Comparison of ENCODE assay signal across 10 cellular contexts in the genomic region with DNA sequence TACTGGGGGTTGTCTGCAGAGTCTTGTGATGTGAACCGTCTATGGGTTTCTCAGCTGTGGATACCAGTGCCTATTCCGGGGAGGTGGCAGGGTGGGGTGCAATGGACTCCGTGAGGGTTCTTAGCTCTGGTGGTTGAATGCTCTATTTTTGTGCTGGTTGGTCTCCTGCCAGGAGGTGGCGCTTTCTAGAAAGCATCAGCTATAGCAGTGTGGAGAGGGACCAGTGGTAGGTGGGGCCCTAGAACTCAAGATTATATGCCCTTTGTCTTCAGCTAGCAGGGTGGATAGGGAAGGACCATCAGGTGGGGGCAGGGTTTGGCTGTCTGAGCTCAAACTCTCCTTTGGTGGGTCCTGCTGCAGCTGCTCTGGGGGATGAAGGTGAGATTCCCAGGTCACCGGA.
DNase-seq lines count a peak whose midpoint lies in the region; ATAC-seq and TF ChIP-seq lines count a peak whose summit lies in the region.
"Had no signal": no experiment of that assay in that cellular context is flagged by ENCODE, and none has a peak within 500 bp of the region (broad histone marks: within the 10 kb centered on the region; RNA-seq: fewer than 3 reads in every experiment).

No MANE protein-coding gene starts in this region.

- H3K4me3 Mint-ChIP-seq in activated CD4-positive, alpha-beta T cell treated with anti-CD3 and anti-CD28 coated beads for 36 hours, result no peak overlapping the region
- no peak overlapping the region for H3K4me3 Mint-ChIP-seq in neural progenitor cell
- H3K4me3 Mint-ChIP-seq: CD4-positive, CD25-positive, alpha-beta regulatory T cell had no signal

- peaks cover 2% of the 10 kb centered on the region for H3K27me3 Mint-ChIP-seq in activated CD4-positive, alpha-beta T cell treated with anti-CD3 and anti-CD28 coated beads for 36 hours
- H3K27me3 Mint-ChIP-seq in neural progenitor cell (ENCODE audit: insufficient read depth, low read depth), result no peaks in the 10 kb centered on the region
- H3K27me3 Mint-ChIP-seq: CD4-positive, CD25-positive, alpha-beta regulatory T cell had no signal

- no peak overlapping the region for H3K9ac ChIP-seq in neural progenitor cell

- POLR2A ChIA-PET in activated CD4-positive, alpha-beta T cell treated with anti-CD3 and anti-CD28 coated beads for 36 hours (lab: Charles Lee), result no interaction called here

- peak overlapping the region; percentile 95 for H2AFZ ChIP-seq in neural progenitor cell (replicated peaks)

- H3K9me3 ChIP-seq in WERI-Rb-1 (ENCODE audit: severe bottlenecking), result no peaks in the 10 kb centered on the region
- no peaks in the 10 kb centered on the region for H3K9me3 ChIP-seq in neural progenitor cell (ENCODE audit: low read depth)
- H3K9me3 ChIP-seq: tibial artery had no signal

- DNase-seq in activated CD4-positive, alpha-beta T cell treated with anti-CD3 and anti-CD28 coated beads for 36 hours, result peak; percentile 17
- no peak for DNase-seq in activated CD4-positive, alpha-beta T cell treated with anti-CD3 and anti-CD28 coated beads for 4 hours
- peak; percentile 38 for DNase-seq in HT1080 (ENCODE audit: low read depth)
- DNase-seq in WERI-Rb-1, result peak; percentile 69
- DNase-seq in neural progenitor cell (ENCODE audit: low spot score), result peak; percentile 58
- DNase-seq: CD4-positive, CD25-positive, alpha-beta regulatory T cell; tibial artery had no signal

- H3K27me3 ChIP-seq in WERI-Rb-1 (ENCODE audit: insufficient read depth, low read depth, severe bottlenecking) (peaks cover 4% of the 10 kb centered on the region), neural progenitor cell (no peaks in the 10 kb centered on the region)
- H3K27me3 ChIP-seq: tibial artery had no signal

- H3K4me1 ChIP-seq in neural progenitor cell, result peaks cover 6% of the 10 kb centered on the region
- H3K4me1 ChIP-seq: tibial artery had no signal

- H3K27ac ChIP-seq in WERI-Rb-1 (no peak overlapping the region), neural progenitor cell (no peak overlapping the region)
- H3K27ac ChIP-seq: tibial artery had no signal

- H4K20me1 ChIP-seq in neural progenitor cell (ENCODE audit: low read depth), result no peaks in the 10 kb centered on the region

- no peaks in the 10 kb centered on the region for H3K4me1 Mint-ChIP-seq in activated CD4-positive, alpha-beta T cell treated with anti-CD3 and anti-CD28 coated beads for 36 hours
- H3K4me1 Mint-ChIP-seq in neural progenitor cell, result peaks cover 12% of the 10 kb centered on the region
- H3K4me1 Mint-ChIP-seq: CD4-positive, CD25-positive, alpha-beta regulatory T cell had no signal

- H3K36me3 ChIP-seq in WERI-Rb-1 (no peaks in the 10 kb centered on the region), neural progenitor cell (no peaks in the 10 kb centered on the region)
- H3K36me3 ChIP-seq: tibial artery had no signal

- H3F3A ChIP-seq in neural progenitor cell (ENCODE audit: low read depth), result no peaks in the 10 kb centered on the region

- no peaks in the 10 kb centered on the region for H3K36me3 Mint-ChIP-seq in activated CD4-positive, alpha-beta T cell treated with anti-CD3 and anti-CD28 coated beads for 36 hours (ENCODE audit: low read depth)
- no peaks in the 10 kb centered on the region for H3K36me3 Mint-ChIP-seq in neural progenitor cell
- H3K36me3 Mint-ChIP-seq: CD4-positive, CD25-positive, alpha-beta regulatory T cell had no signal

- intact Hi-C loops in activated CD4-positive, alpha-beta T cell treated with anti-CD3 and anti-CD28 coated beads for 36 hours (cut with DNase I, micrococcal nuclease), result loop anchor here in 1 of 2 experiments (2.0 kb wide), 1 partner anchor 673 kb away; no protein-coding TSS in a partner anchor

- no peak for ATAC-seq in activated CD4-positive, alpha-beta T cell treated with anti-CD3 and anti-CD28 coated beads for 36 hours
- ATAC-seq in GM19397 (IDR thresholded peaks at IDR 0.05; ENCODE audit: unreplicated experiment) (no peak), HG03159 (IDR thresholded peaks at IDR 0.05; ENCODE audit: unreplicated experiment) (no peak), GM21717 (IDR thresholded peaks at IDR 0.05; ENCODE audit: unreplicated experiment) (no peak)

- no peak overlapping the region for H3K27ac Mint-ChIP-seq in activated CD4-positive, alpha-beta T cell treated with anti-CD3 and anti-CD28 coated beads for 36 hours
- no peak overlapping the region for H3K27ac Mint-ChIP-seq in neural progenitor cell
- H3K27ac Mint-ChIP-seq: CD4-positive, CD25-positive, alpha-beta regulatory T cell had no signal

- H3K4me3 ChIP-seq in WERI-Rb-1 (ENCODE audit: low read depth, low read length) (no peak overlapping the region), neural progenitor cell (no peak overlapping the region)
- H3K4me3 ChIP-seq: tibial artery had no signal

- H3K4me2 ChIP-seq in neural progenitor cell, result no peak overlapping the region

- no peaks in the 10 kb centered on the region for H3K79me2 ChIP-seq in neural progenitor cell (ENCODE audit: low read depth)

- CTCF ChIA-PET in activated CD4-positive, alpha-beta T cell treated with anti-CD3 and anti-CD28 coated beads for 36 hours (lab: Charles Lee), result no interaction called here

- H3K9me3 Mint-ChIP-seq in activated CD4-positive, alpha-beta T cell treated with anti-CD3 and anti-CD28 coated beads for 36 hours (ENCODE audit: low read depth), result peaks cover 3% of the 10 kb centered on the region
- H3K9me3 Mint-ChIP-seq in neural progenitor cell, result peaks cover 15% of the 10 kb centered on the region

- TF ChIP-seq CTCF in WERI-Rb-1 (IDR thresholded peaks at IDR 0.05; ENCODE audit: low read depth, low read length), result peak; percentile 81
- TF ChIP-seq CTCF in neural progenitor cell (IDR thresholded peaks at IDR 0.05), result peak; percentile 58

Comparison
In these comparisons a context has a peak if more than half of its experiments do, and no peak if none do; other contexts are left out.
1. DNase-seq: peak in activated CD4-positive, alpha-beta T cell treated with anti-CD3 and anti-CD28 coated beads for 36 hours (single experiment), HT1080 (single experiment), WERI-Rb-1 (single experiment) and neural progenitor cell (single experiment); none in activated CD4-positive, alpha-beta T cell treated with anti-CD3 and anti-CD28 coated beads for 4 hours (0 of 2).